In genomic region chr5:159094745-159095144, GRCh38 we compare ENCODE assay signal across 9 cellular contexts. TPM values are rescaled to one million over a fixed set of nuclear protein-coding genes. Genes with fewer than 3 reads are reported as not detected.
A peak's percentile ranks its signal among the peaks of the same experiment; 100 is the strongest.
DNase-seq lines count a peak whose midpoint lies in the region; ATAC-seq and TF ChIP-seq lines count a peak whose summit lies in the region.
"Had no signal": no experiment of that assay in that cellular context is flagged by ENCODE, and none has a peak within 500 bp of the region (broad histone marks: within the 10 kb centered on the region; RNA-seq: fewer than 3 reads in every experiment).

No MANE protein-coding gene starts in this region.

- H3K4me3 Mint-ChIP-seq in GM23338, result peak overlapping the region; percentile 58
- peak overlapping the region; percentile 49 for H3K4me3 Mint-ChIP-seq in activated naive CD4-positive, alpha-beta T cell treated with anti-CD3 and anti-CD28 coated beads, Interleukin-2, amount 50 U/mL, for 24 hours

- DNase-seq in BE2C (peak; percentile 86), GM23338 (ENCODE audit: low spot score) (peak; percentile 61), NCI-H82 (lab: John Stamatoyannopoulos, UW) (peak; percentile 94), hepatocyte (ENCODE audit: low spot score) (peak; percentile 66), HPDE6-E6E7 (ENCODE audit: extremely low spot score) (no peak)
- DNase-seq in stimulated activated CD8-positive, alpha-beta memory T cell treated with anti-CD3 and anti-CD28 coated beads, Interleukin-7, amount 100 ng/mL, for 24 hours (ENCODE audit: low read depth), result peak; percentile 24

- no peaks in the 10 kb centered on the region; the same call in 2 of the 3 replicates for H3K9me3 Mint-ChIP-seq in GM23338
- H3K9me3 Mint-ChIP-seq in activated naive CD4-positive, alpha-beta T cell treated with anti-CD3 and anti-CD28 coated beads, Interleukin-2, amount 50 U/mL, for 24 hours, result no peaks in the 10 kb centered on the region

- H3K27me3 ChIP-seq in BE2C (no peaks in the 10 kb centered on the region), GM23338 (ENCODE audit: insufficient read depth) (peaks cover 92% of the 10 kb centered on the region), hepatocyte (peaks cover 66% of the 10 kb centered on the region)

- peaks cover 5% of the 10 kb centered on the region; the same call in 1 of the 2 replicates for H3F3A ChIP-seq in GM23338 (replicated peaks; ENCODE audit: low read depth)

- H3K4me1 ChIP-seq in BE2C (peaks cover 26% of the 10 kb centered on the region), GM23338 (ENCODE audit: insufficient read depth) (peaks cover 39% of the 10 kb centered on the region), hepatocyte (ENCODE audit: insufficient read depth) (peaks cover 4% of the 10 kb centered on the region)

- H3K36me3 ChIP-seq in BE2C, result no peaks in the 10 kb centered on the region
- no peaks in the 10 kb centered on the region for H3K36me3 ChIP-seq in GM23338 (ENCODE audit: insufficient read depth)
- H3K36me3 ChIP-seq in hepatocyte (replicated peaks; ENCODE audit: insufficient read depth, low read depth), result no peaks in the 10 kb centered on the region

- H3K27ac ChIP-seq in GM23338 (ENCODE audit: low read depth) (no peak overlapping the region), hepatocyte (no peak overlapping the region)
- H3K27ac ChIP-seq: epithelial cell of prostate had no signal

- peaks cover 64% of the 10 kb centered on the region for H3K27me3 Mint-ChIP-seq in GM23338 (ENCODE audit: insufficient read depth, low read depth, poor library complexity)
- peaks cover 34% of the 10 kb centered on the region for H3K27me3 Mint-ChIP-seq in activated naive CD4-positive, alpha-beta T cell treated with anti-CD3 and anti-CD28 coated beads, Interleukin-2, amount 50 U/mL, for 24 hours

- H3K4me3 ChIP-seq in BE2C (ENCODE audit: low read depth, low read length) (peak overlapping the region; percentile 39), GM23338 (peak overlapping the region; percentile 47), hepatocyte (no peak overlapping the region)

- H3K4me1 Mint-ChIP-seq in GM23338, result peaks cover 50% of the 10 kb centered on the region
- H3K4me1 Mint-ChIP-seq in activated naive CD4-positive, alpha-beta T cell treated with anti-CD3 and anti-CD28 coated beads, Interleukin-2, amount 50 U/mL, for 24 hours, result peaks cover 32% of the 10 kb centered on the region

- 8% methylated on average over 6 of the region's 6 CpGs for WGBS in hepatocyte (ENCODE audit: low lambda C conversion rate, missing lambda C conversion rate)

- H2AFZ ChIP-seq in GM23338, result no peak overlapping the region
- no peak overlapping the region for H2AFZ ChIP-seq in hepatocyte

- no peak overlapping the region for H3K27ac Mint-ChIP-seq in GM23338
- H3K27ac Mint-ChIP-seq in activated naive CD4-positive, alpha-beta T cell treated with anti-CD3 and anti-CD28 coated beads, Interleukin-2, amount 50 U/mL, for 24 hours, result peak overlapping the region; percentile 46

- H3K9me2 ChIP-seq in GM23338 (ENCODE audit: insufficient read depth) (no peaks in the 10 kb centered on the region), hepatocyte (replicated peaks; ENCODE audit: insufficient read depth) (no peaks in the 10 kb centered on the region)

- H3K9me3 ChIP-seq in BE2C (no peaks in the 10 kb centered on the region), hepatocyte (ENCODE audit: low read depth) (no peaks in the 10 kb centered on the region)

- ATAC-seq in GM23338 (peak; percentile 3; the same call in 2 of the 3 replicates), HG03469 (IDR thresholded peaks at IDR 0.05; ENCODE audit: unreplicated experiment) (no peak)

- H4K20me1 ChIP-seq in GM23338 (replicated peaks; ENCODE audit: insufficient read depth) (peaks cover 22% of the 10 kb centered on the region), hepatocyte (ENCODE audit: insufficient read depth, poor library complexity, severe bottlenecking) (peaks cover 11% of the 10 kb centered on the region)

- H3K79me2 ChIP-seq in GM23338 (replicated peaks; ENCODE audit: insufficient read depth) (no peaks in the 10 kb centered on the region), hepatocyte (peaks cover 24% of the 10 kb centered on the region)

- no peak for TF ChIP-seq CTCF in BE2C (IDR thresholded peaks at IDR 0.05; ENCODE audit: low read depth, low read length)
- TF ChIP-seq CTCF in GM23338 (conservative IDR thresholded peaks at IDR 0.05; ENCODE audit: low read depth in 2 of 2), result no peak
- TF ChIP-seq CTCF in hepatocyte (IDR thresholded peaks at IDR 0.05; ENCODE audit: poor library complexity), result no peak

- H3K4me2 ChIP-seq in GM23338, result peak overlapping the region; percentile 67
- peak overlapping the region; percentile 90 for H3K4me2 ChIP-seq in hepatocyte

- no peaks in the 10 kb centered on the region for H3K36me3 Mint-ChIP-seq in GM23338 (ENCODE audit: low read depth)
- H3K36me3 Mint-ChIP-seq in activated naive CD4-positive, alpha-beta T cell treated with anti-CD3 and anti-CD28 coated beads, Interleukin-2, amount 50 U/mL, for 24 hours, result peaks cover 1% of the 10 kb centered on the region

TF ChIP-seq in GM23338, 12 proteins besides CTCF, POLR2A, EP300 and RAD21:
- TF ChIP-seq POLR2AphosphoS5 (IDR thresholded peaks at IDR 0.05; ENCODE audit: low read depth) (no peak), ZNF331 (CRISPR knock-in tag; IDR thresholded peaks at IDR 0.05; ENCODE audit: low read depth) (no peak), JUNB (IDR thresholded peaks at IDR 0.05; ENCODE audit: unreplicated experiment) (no peak), NANOG (IDR thresholded peaks at IDR 0.05; ENCODE audit: borderline replicate concordance) (no peak)

RNA-seq across cellular contexts. Expression of gene EBF1, which starts 5.0 kb away (rescaled TPM):
- 28.8 TPM for polyA plus RNA-seq in BE2C (2012; ENCODE audit: insufficient read depth, insufficient read length, low read depth)
- 0.38 TPM in 1 of 2 replicates, not detected in the other for total RNA-seq in GM23338 (2014; rRNA removed; shearing (Covaris generic))
- polyA plus RNA-seq in GM23338 (2016; fragmentation: Nextera tagmentation; extraction: Ambion mirVana), result 0.28 and 0.53 TPM in 2 replicates
- total RNA-seq in hepatocyte, result 6.5 and 12.1 TPM in 2 replicates
- polyA plus RNA-seq in hepatocyte, result 7.8 and 9.4 TPM in 2 replicates
